1 cellular context compared by ENCODE assay signal in genomic region chr14:60488175-60488574, GRCh38.
TF ChIP-seq lines count a peak whose summit lies in the region.

No MANE protein-coding gene starts in this region.

TF ChIP-seq in liver, 16 proteins besides CTCF, POLR2A, EP300 and RAD21 (continued from another document):
- TF ChIP-seq REST (IDR thresholded peaks at IDR 0.05): no peak
- no peak for TF ChIP-seq SP1 (IDR thresholded peaks at IDR 0.05)
- TF ChIP-seq, protein P1, sequence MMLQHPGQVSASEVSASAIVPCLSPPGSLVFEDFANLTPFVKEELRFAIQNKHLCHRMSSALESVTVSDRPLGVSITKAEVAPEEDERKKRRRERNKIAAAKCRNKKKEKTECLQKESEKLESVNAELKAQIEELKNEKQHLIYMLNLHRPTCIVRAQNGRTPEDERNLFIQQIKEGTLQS (IDR thresholded peaks at IDR 0.05): no peak
- no peak for TF ChIP-seq TAF1 (conservative IDR thresholded peaks at IDR 0.05)
- TF ChIP-seq NR2F2 (IDR thresholded peaks at IDR 0.05): no peak
